Comparison of ENCODE assay signal across 9 cellular contexts in genomic region chr7:137996386-137996851, GRCh38. TPM values are rescaled to one million over a fixed set of nuclear protein-coding genes. Genes with fewer than 3 reads are reported as not detected.
A peak's percentile ranks its signal among the peaks of the same experiment; 100 is the strongest.
DNase-seq lines count a peak whose midpoint lies in the region; ATAC-seq, FAIRE-seq and TF ChIP-seq lines count a peak whose summit lies in the region.
"Had no signal": no experiment of that assay in that cellular context is flagged by ENCODE, and none has a peak within 500 bp of the region (broad histone marks: within the 10 kb centered on the region; RNA-seq: fewer than 3 reads in every experiment).

No MANE protein-coding gene starts in this region.

- TF ChIP-seq POLR2A in A549 (IDR thresholded peaks at IDR 0.05; ENCODE audit: low read length) = no peak
- TF ChIP-seq POLR2A in IMR-90 (IDR thresholded peaks at IDR 0.05; ENCODE audit: low read depth, low read length) = 0 out of 2 replicates have a peak, but pooled peaks have one; percentile 35

- peak overlapping the region; percentile 31; the same call in 1 of the 2 replicates for H3K4ac ChIP-seq in IMR-90 (ENCODE audit: low read depth, low read length)

- CTCF ChIA-PET in A549 (lab: Yijun Ruan, JAX) (interaction anchor here (2.4 to 17.5 kb wide), 2 partner anchors 9 to 88 kb away, joined by 7 to 461 read pairs; no protein-coding TSS in a partner anchor), IMR-90 (lab: Yijun Ruan, JAX) (interaction anchor here (0.6 kb wide), 1 partner anchor 340 kb away, joined by 4 read pairs; no protein-coding TSS in a partner anchor)

- POLR2A ChIA-PET in A549 (lab: Yijun Ruan, JAX) = no interaction called here
- POLR2A ChIA-PET in IMR-90 (lab: Charles Lee; ENCODE audit: unreplicated experiment) = no interaction called here

- WGBS in A549 (ENCODE audit: missing lambda C conversion rate) = 92% methylated on average over 6 of the region's 6 CpGs
- 49% methylated on average over 4 of the region's 6 CpGs; no CpG with 5 or more reads in 1 of the 2 experiments for WGBS in IMR-90 (ENCODE audit: extremely low coverage in 2 of 2, insufficient read length in 1 of 2), 2 experiments

- dilution Hi-C loops in IMR-90 (cut with HindIII; ENCODE audit: low sequenced_read_pairs, unreplicated experiment) = loop anchor here (10.0 kb wide), 1 partner anchor 72 kb away; no protein-coding TSS in a partner anchor

- H2AK5ac ChIP-seq in IMR-90 (ENCODE audit: low read depth, low read length) = peak overlapping the region; percentile 71; the same call in 1 of the 2 replicates

- H3K4me1 ChIP-seq in A549 (peaks cover 37% of the 10 kb centered on the region), IMR-90 (ENCODE audit: control insufficient read depth, insufficient read depth, low read length) (peaks cover 13% of the 10 kb centered on the region), kidney (ENCODE audit: control insufficient read depth in 1 of 2, insufficient read depth in 1 of 2, low read depth in 1 of 2, low read length in 2 of 2) (peaks cover 36 to 40% of the 10 kb centered on the region in 2 donors)

- intact Hi-C loops in IMR-90 (cut with micrococcal nuclease) (no loop called here), kidney (cut with DNase I) (no loop called here)

- no peak overlapping the region for H4K91ac ChIP-seq in IMR-90 (ENCODE audit: insufficient read depth, low read depth, low read length)

- no peak overlapping the region for H2BK20ac ChIP-seq in IMR-90 (ENCODE audit: low read depth, low read length)

- peaks cover 4 to 54% of the 10 kb centered on the region in 2 experiments; a peak in 2 of 4 replicates for H3K79me1 ChIP-seq in IMR-90 (ENCODE audit: low read depth in 1 of 2, low read length in 2 of 2)

- H3K9me3 ChIP-seq in A549 (no peaks in the 10 kb centered on the region), IMR-90 (ENCODE audit: control insufficient read depth, insufficient read depth, low read length) (no peaks in the 10 kb centered on the region), kidney (ENCODE audit: control insufficient read depth in 1 of 2, low read length in 2 of 2) (no peaks in the 10 kb centered on the region)

- H3K18ac ChIP-seq in IMR-90 (ENCODE audit: low read depth, low read length) = peak overlapping the region; percentile 33; the same call in 1 of the 2 replicates

- TF ChIP-seq EP300 in A549 (IDR thresholded peaks at IDR 0.05) = no peak

- H3K4me2 ChIP-seq in A549 (no peak overlapping the region), IMR-90 (ENCODE audit: low read depth, low read length) (peak overlapping the region; percentile 53)

- DNase-seq in A549 (ENCODE audit: low read depth in 1 of 2, low spot score in 1 of 2) (no peak), IMR-90 (peak; percentile 68), amniotic epithelial cell (ENCODE audit: low read depth) (peak; percentile 78), kidney (peak; percentile 74), urothelium cell line (ENCODE audit: low spot score) (no peak), iPS-NIHi7 (ENCODE audit: extremely low spot score) (no peak), NCI-H2081 treated with DMSO at 0.1 percent for 48 hours (lab: John Stamatoyannopoulos, UW) (no peak)
- DNase-seq: NCI-H187 had no signal

- H2AFZ ChIP-seq in IMR-90 (replicated peaks; ENCODE audit: low read length, poor library complexity) = no peak overlapping the region

- H2BK120ac ChIP-seq in IMR-90 (ENCODE audit: low read depth, low read length) = no peak overlapping the region

- H2AK9ac ChIP-seq in IMR-90 (replicated peaks; ENCODE audit: low read depth, low read length, poor library complexity) = no peak overlapping the region

- H3K9ac ChIP-seq in IMR-90 (ENCODE audit: low read depth, low read length) (no peak overlapping the region), kidney (ENCODE audit: low read length in 2 of 2) (no peak overlapping the region)

- TF ChIP-seq RAD21 in A549 (conservative IDR thresholded peaks at IDR 0.05 in 1 of 2, IDR thresholded peaks at IDR 0.05 in 1 of 2) = no peak
- TF ChIP-seq RAD21 in IMR-90 (IDR thresholded peaks at IDR 0.05; ENCODE audit: low read length) = no peak

- peak overlapping the region; percentile 6 for H2BK5ac ChIP-seq in IMR-90 (ENCODE audit: low read depth, low read length, poor library complexity, severe bottlenecking)

- H3K56ac ChIP-seq in IMR-90 (ENCODE audit: extremely low read depth, insufficient read depth, low read length) = no peak overlapping the region

- peaks cover 3% of the 10 kb centered on the region; the same call in 1 of the 2 replicates for H3K36me3 ChIP-seq in IMR-90 (ENCODE audit: control insufficient read depth, insufficient read depth, low read length)
- H3K36me3 ChIP-seq in kidney (ENCODE audit: control insufficient read depth in 1 of 2, insufficient read depth in 2 of 2, low read length in 2 of 2) = no peaks in the 10 kb centered on the region

- H3K27me3 ChIP-seq in IMR-90 (ENCODE audit: control insufficient read depth, insufficient read depth, low read length) = no peaks in the 10 kb centered on the region

- peaks cover 50% of the 10 kb centered on the region for H4K20me1 ChIP-seq in IMR-90 (ENCODE audit: insufficient read depth, low read length)

- no peak for TF ChIP-seq CTCF in A549 (IDR thresholded peaks at IDR 0.05)
- no peak for TF ChIP-seq CTCF in IMR-90 (conservative IDR thresholded peaks at IDR 0.05; ENCODE audit: low read depth, low read length)
- no peak for TF ChIP-seq CTCF in kidney (IDR thresholded peaks at IDR 0.05; ENCODE audit: borderline replicate concordance, extremely low read depth, insufficient read depth)

- no peak for FAIRE-seq in A549 (lab: Jason Lieb, UNC)
- FAIRE-seq in kidney (lab: Jason Lieb, UNC) = no peak
- no peak for FAIRE-seq in urothelium cell line (lab: Jason Lieb, UNC)

- H3K9me1 ChIP-seq in IMR-90 (ENCODE audit: insufficient read depth, low read length) = peaks cover 14% of the 10 kb centered on the region

- peak overlapping the region; percentile 50; the same call in 1 of the 2 replicates for H4K5ac ChIP-seq in IMR-90 (ENCODE audit: low read depth, low read length)

- peak overlapping the region; percentile 15; the same call in 1 of the 3 replicates for H2BK15ac ChIP-seq in IMR-90 (ENCODE audit: low read depth, low read length)

- H3K27ac ChIP-seq in A549 (no peak overlapping the region), IMR-90 (ENCODE audit: insufficient read depth, low read length) (peak overlapping the region; percentile 58; the same call in 1 of the 2 replicates), kidney (ENCODE audit: low read depth in 2 of 2, low read length in 2 of 2) (no peak overlapping the region)

- H4K8ac ChIP-seq in IMR-90 (ENCODE audit: low read depth in 2 of 2, low read length in 2 of 2) = peak overlapping the region in 1 of 2 experiments; percentile 13; a peak in 2 of 4 replicates

- in situ Hi-C loops in IMR-90 (cut with MboI; ENCODE audit: low sequenced_read_pairs) = loop anchor here (25.0 kb wide), 1 partner anchor 859 kb away; no protein-coding TSS in a partner anchor

- peak overlapping the region; percentile 61; the same call in 1 of the 2 replicates for H3K14ac ChIP-seq in IMR-90 (replicated peaks; ENCODE audit: low read depth, low read length)

- ATAC-seq in A549 (no peak), IMR-90 (ENCODE audit: low read depth) (no peak), HG03196 (IDR thresholded peaks at IDR 0.05; ENCODE audit: unreplicated experiment) (no peak)

- H3K4me3 ChIP-seq in A549 (no peak overlapping the region), IMR-90 (ENCODE audit: insufficient read depth, low read depth, low read length) (no peak overlapping the region), kidney (ENCODE audit: low read length in 2 of 2) (peak overlapping the region in 1 of 2 donors; percentile 2)

- BruUV-seq in IMR-90 (replicated peaks; lab: Mats Ljungman, UMichigan) = no TSS peak

- H3K23ac ChIP-seq in IMR-90 (ENCODE audit: low read depth, low read length) = 0 out of 2 replicates have a peak overlapping the region, but pooled peaks have one; percentile 3

TF ChIP-seq in A549, 52 proteins besides CTCF, POLR2A, EP300 and RAD21 (continues in another document):
- TF ChIP-seq E2F6 (IDR thresholded peaks at IDR 0.05; ENCODE audit: borderline replicate concordance, low read depth) = no peak

TF ChIP-seq in IMR-90, 13 proteins besides CTCF, POLR2A, EP300 and RAD21:
- TF ChIP-seq USF2 (IDR thresholded peaks at IDR 0.05; ENCODE audit: low read depth, low read length) = peak; percentile 45; the same call in 1 of the 2 replicates
- no peak for TF ChIP-seq MAFK (IDR thresholded peaks at IDR 0.05; ENCODE audit: low read depth, low read length)

RNA-seq across cellular contexts. Expression of gene CREB3L2, which starts 5.5 kb away (rescaled TPM):
- polyA plus RNA-seq in A549 (2011; rRNA removed) (32.2 and 33.8 TPM in 2 replicates), A549 (2017; fragmentation: RNase III; extraction: RNeasy Plus Mini Kit Qiagen cat#74134 plus additional on column Dnase treatment) (14.7 to 16.7 TPM (median 16.3 TPM) in 3 replicates), IMR-90 (2012; rRNA removed) (57.9 and 65.1 TPM in 2 replicates), kidney (ENCODE audit: insufficient read depth, low read depth, low replicate concordance) (18.5 TPM)
- polyA plus RNA-seq in A549 (2012; cell fraction: cytosol; rRNA removed) = 8.3 and 11.3 TPM in 2 replicates
- polyA plus RNA-seq in A549 (2012; cell fraction: nucleus; rRNA removed) = 12.4 and 13.4 TPM in 2 replicates
- polyA minus RNA-seq in A549 (2011; rRNA and poly(A)+ RNA removed) = 41.4 and 42.3 TPM in 2 replicates
- total RNA-seq in IMR-90 (2012; rRNA removed) (35.8 and 42.3 TPM in 2 replicates), kidney (114 TPM)
- polyA plus RNA-seq in IMR-90 (2012; cell fraction: cytosol; rRNA removed) = 31.6 and 44.4 TPM in 2 replicates
- 38.6 and 56.6 TPM in 2 replicates for polyA plus RNA-seq in IMR-90 (2012; cell fraction: nucleus; rRNA removed; ENCODE audit: low replicate concordance)

Comparison
In these comparisons a context has a peak if more than half of its experiments do, and no peak if none do; other contexts are left out.
1. DNase-seq: peak in IMR-90 (single experiment), amniotic epithelial cell (single experiment) and kidney (single experiment); none in A549 (0 of 2), urothelium cell line (single experiment), iPS-NIHi7 (single experiment) and NCI-H2081 treated with DMSO at 0.1 percent for 48 hours (single experiment).